Comparison of ENCODE assay signal across 17 cellular contexts in genomic region chr12:26233620-26234019, GRCh38. TPM values are rescaled to one million over a fixed set of nuclear protein-coding genes. Genes with fewer than 3 reads are reported as not detected.
A peak's percentile ranks its signal among the peaks of the same experiment; 100 is the strongest.
DNase-seq lines count a peak whose midpoint lies in the region; ATAC-seq and TF ChIP-seq lines count a peak whose summit lies in the region.
"Had no signal": no experiment of that assay in that cellular context is flagged by ENCODE, and none has a peak within 500 bp of the region (broad histone marks: within the 10 kb centered on the region; RNA-seq: fewer than 3 reads in every experiment).

No MANE protein-coding gene starts in this region.

- ATAC-seq in Panc1 = no peak
- ATAC-seq: GM12878; left ventricle myocardium superior; natural killer cell treated with Interleukin-12 subunit alpha and Interleukin-12 subunit beta and Interleukin-15 and Interleukin-18, amount 100 ng/mL, for 72 hours had no signal

- no peaks in the 10 kb centered on the region for H3K4me1 ChIP-seq in Panc1 (ENCODE audit: control insufficient read depth, insufficient read depth, low read length)
- H3K4me1 ChIP-seq in effector memory CD4-positive, alpha-beta T cell (ENCODE audit: control insufficient read depth, insufficient read depth, low read length, poor library complexity, severe bottlenecking) = no peaks in the 10 kb centered on the region

- TF ChIP-seq CTCF in Panc1 (IDR thresholded peaks at IDR 0.05) (no peak), dorsolateral prefrontal cortex (IDR thresholded peaks at IDR 0.05 in 54 of 56, conservative IDR thresholded peaks at IDR 0.05 in 2 of 56; ENCODE audit: low read depth in 1 of 56, partially characterized antibody in 56 of 56) (no peak)

- in situ Hi-C loops in G401 (cut with HindIII; ENCODE audit: low sequenced_read_pairs) = no loop called here
- in situ Hi-C loops in Panc1 (cut with HindIII; ENCODE audit: low pct_unique_long_range_greater_than_20kb, low sequenced_read_pairs) = no loop called here

- CTCF ChIA-PET in Panc1 (lab: Charles Lee) = interaction anchor here (0.7 kb wide), 1 partner anchor 18 kb away, joined by 4 read pairs; no protein-coding TSS in a partner anchor

- no peaks in the 10 kb centered on the region for H3K36me3 ChIP-seq in Panc1 (ENCODE audit: control insufficient read depth, insufficient read depth, low read length)
- H3K36me3 ChIP-seq in effector memory CD4-positive, alpha-beta T cell (ENCODE audit: control insufficient read depth, insufficient read depth, low read length) = no peaks in the 10 kb centered on the region

- DNase-seq in G401 (ENCODE audit: low spot score) (peak; percentile 95), Panc1 (ENCODE audit: low read depth, low spot score) (no peak), dorsolateral prefrontal cortex (peak in 7 of 10 donors; percentile 52 to 84 (median 68)), occipital lobe (lab: John Stamatoyannopoulos, UW) (peak; percentile 68), NCI-H187 treated with DMSO at 0.1 percent for 48 hours (lab: John Stamatoyannopoulos, UW) (no peak), NCI-H2107 treated with DMSO at 0.1 percent for 48 hours (lab: John Stamatoyannopoulos, UW; ENCODE audit: unreplicated experiment) (no peak)
- DNase-seq in stimulated activated CD4-positive, alpha-beta T cell treated with anti-CD3 and anti-CD28 coated beads, Interleukin-12 subunit alpha, Interleukin-12 subunit beta, amount 100 ng/mL, for 4 hours = no peak
- no peak for DNase-seq in effector memory CD4-positive, alpha-beta T cell
- DNase-seq: activated CD4-positive, alpha-beta memory T cell treated with anti-CD3 and anti-CD28 coated beads, Interleukin-2, amount 10 ng/mL, durations not matched to agents 7 days and 5 days; amniotic stem cell; GOT3; left ventricle myocardium superior; NCI-H187; RPMI8226; SW 1271 had no signal

- H3K4me3 ChIP-seq in Panc1 (ENCODE audit: low read depth in 2 of 2, low read length in 2 of 2) (no peak overlapping the region), dorsolateral prefrontal cortex (no peak overlapping the region)
- no peak overlapping the region for H3K4me3 ChIP-seq in effector memory CD4-positive, alpha-beta T cell (ENCODE audit: insufficient read depth, low read depth, low read length, poor library complexity, severe bottlenecking)
- H3K4me3 ChIP-seq: GM12878 had no signal

- H3K27me3 ChIP-seq in Panc1 (ENCODE audit: control insufficient read depth, insufficient read depth, low read length) = no peaks in the 10 kb centered on the region
- H3K27me3 ChIP-seq in dorsolateral prefrontal cortex = no peaks in the 10 kb centered on the region
- no peaks in the 10 kb centered on the region for H3K27me3 ChIP-seq in effector memory CD4-positive, alpha-beta T cell (replicated peaks; ENCODE audit: control insufficient read depth, insufficient read depth, low read length, poor library complexity, severe bottlenecking)

- BruUV-seq in Panc1 (replicated peaks; lab: Mats Ljungman, UMichigan) = TSS peak; percentile 67

- peak overlapping the region; percentile 14; the same call in 1 of the 2 replicates for H3K27ac ChIP-seq in Panc1 (ENCODE audit: low read length)
- peak overlapping the region in 1 of 59 donors; percentile 78 for H3K27ac ChIP-seq in dorsolateral prefrontal cortex
- no peak overlapping the region for H3K27ac ChIP-seq in effector memory CD4-positive, alpha-beta T cell (ENCODE audit: insufficient read depth, low read length, poor library complexity, severe bottlenecking)

- POLR2A ChIA-PET in Panc1 (lab: Charles Lee) = interaction anchor here (0.7 kb wide), 1 partner anchor 117 kb away, joined by 3 read pairs; no protein-coding TSS in a partner anchor

- no peaks in the 10 kb centered on the region for H3K9me3 ChIP-seq in Panc1 (ENCODE audit: control insufficient read depth, insufficient read depth, low read depth, low read length)
- H3K9me3 ChIP-seq in effector memory CD4-positive, alpha-beta T cell (ENCODE audit: control insufficient read depth, low read length) = no peaks in the 10 kb centered on the region

- intact Hi-C loops in Panc1 (cut with micrococcal nuclease; ENCODE audit: unreplicated experiment) = no loop called here
- intact Hi-C loops in dorsolateral prefrontal cortex (cut with DNase I) = no loop called here

RNA-seq across cellular contexts. Expression of gene SSPN, which starts 38.2 kb away (rescaled TPM):
- 1.7 and 2.9 TPM in 2 replicates for total RNA-seq in G401 (2014; rRNA removed; shearing (Covaris generic))
- total RNA-seq in Panc1 (2021; ENCODE audit: unreplicated experiment) (23.4 TPM), dorsolateral prefrontal cortex (10 to 100 TPM in 119 of 120 experiments, 1 to 10 TPM in 1; 8.3 to 67.9 (median 30.9) TPM), occipital lobe (3.7 TPM)
- 16.7 TPM for polyA plus RNA-seq in Panc1 (2012; ENCODE audit: insufficient read length)
- total RNA-seq: activated CD4-positive, alpha-beta memory T cell treated with anti-CD3 and anti-CD28 coated beads, Interleukin-2, amount 10 ng/mL, durations not matched to agents 7 days and 5 days had no signal

Comparison
In these comparisons a context has a peak if more than half of its experiments do, and no peak if none do; other contexts are left out.
1. DNase-seq: peak in G401 (single experiment), dorsolateral prefrontal cortex (7 of 10) and occipital lobe (single experiment); none in Panc1 (single experiment), NCI-H187 treated with DMSO at 0.1 percent for 48 hours (single experiment), NCI-H2107 treated with DMSO at 0.1 percent for 48 hours (single experiment), stimulated activated CD4-positive, alpha-beta T cell treated with anti-CD3 and anti-CD28 coated beads, Interleukin-12 subunit alpha, Interleukin-12 subunit beta, amount 100 ng/mL, for 4 hours (single experiment) and effector memory CD4-positive, alpha-beta T cell (0 of 3).